10 cellular contexts compared by ENCODE assay signal in genomic region chr12:467591-467990, GRCh38. TPM values are rescaled to one million over a fixed set of nuclear protein-coding genes. Genes with fewer than 3 reads are reported as not detected.
"Had no signal": no experiment of that assay in that cellular context is flagged by ENCODE, and none has a peak within 500 bp of the region (broad histone marks: within the 10 kb centered on the region; RNA-seq: fewer than 3 reads in every experiment).

No MANE protein-coding gene starts in this region.

- H3K36me3 ChIP-seq: gastroesophageal sphincter had no signal

- H3K4me1 Mint-ChIP-seq: activated naive CD4-positive, alpha-beta T cell treated with anti-CD3 and anti-CD28 coated beads, Interleukin-2, amount 10 ng/mL, durations not matched to agents 7 days and 5 days had no signal

- DNase-seq: activated naive CD4-positive, alpha-beta T cell treated with anti-CD3 and anti-CD28 coated beads, Interleukin-2, amount 10 ng/mL, durations not matched to agents 7 days and 5 days; body of pancreas; hippocampal formation; mucosa of descending colon; stimulated activated CD4-positive, alpha-beta T cell treated with anti-CD3 and anti-CD28 coated beads, Interleukin-4, amount 100 ng/mL, for 1 hour; T-helper 17 cell had no signal

- H3K36me3 Mint-ChIP-seq: activated naive CD4-positive, alpha-beta T cell treated with anti-CD3 and anti-CD28 coated beads, Interleukin-2, amount 10 ng/mL, durations not matched to agents 7 days and 5 days had no signal

- H3K9me3 Mint-ChIP-seq: activated naive CD4-positive, alpha-beta T cell treated with anti-CD3 and anti-CD28 coated beads, Interleukin-2, amount 10 ng/mL, durations not matched to agents 7 days and 5 days; activated T-helper 2 cell treated with anti-CD3 and anti-CD28 coated beads, Interferon-gamma antibody, Interleukin-2, Interleukin-4, amounts not matched to agents 10 μg/mL and 5 μg/mL and 100 μg/mL, durations not matched to agents 14 hours and 24 hours and 36 hours; stimulated activated naive CD8-positive, alpha-beta T cell treated with anti-CD3 and anti-CD28 coated beads, Interleukin-15, Interleukin-2, amounts not matched to agents 100 ng/mL and 50 ng/mL, for 24 hours had no signal

- H3K27ac Mint-ChIP-seq: activated naive CD4-positive, alpha-beta T cell treated with anti-CD3 and anti-CD28 coated beads, Interleukin-2, amount 10 ng/mL, durations not matched to agents 7 days and 5 days; activated T-helper 2 cell treated with anti-CD3 and anti-CD28 coated beads, Interferon-gamma antibody, Interleukin-2, Interleukin-4, amounts not matched to agents 10 μg/mL and 5 μg/mL and 100 μg/mL, durations not matched to agents 14 hours and 24 hours and 36 hours; stimulated activated naive CD8-positive, alpha-beta T cell treated with anti-CD3 and anti-CD28 coated beads, Interleukin-15, Interleukin-2, amounts not matched to agents 100 ng/mL and 50 ng/mL, for 24 hours; T-helper 17 cell had no signal

- H3K4me1 ChIP-seq: gastroesophageal sphincter had no signal

- H3K4me3 Mint-ChIP-seq: activated naive CD4-positive, alpha-beta T cell treated with anti-CD3 and anti-CD28 coated beads, Interleukin-2, amount 10 ng/mL, durations not matched to agents 7 days and 5 days; stimulated activated naive CD8-positive, alpha-beta T cell treated with anti-CD3 and anti-CD28 coated beads, Interleukin-15, Interleukin-2, amounts not matched to agents 100 ng/mL and 50 ng/mL, for 24 hours; T-helper 17 cell had no signal

- H3K27ac ChIP-seq: body of pancreas, gastroesophageal sphincter had no signal

- ATAC-seq: body of pancreas, gastroesophageal sphincter, T-helper 17 cell had no signal

- H3K27me3 ChIP-seq: body of pancreas had no signal

- H3K4me3 ChIP-seq: body of pancreas, gastroesophageal sphincter, mucosa of descending colon had no signal

- H3K9me3 ChIP-seq: body of pancreas, gastroesophageal sphincter, mucosa of descending colon had no signal

RNA-seq across cellular contexts. Expression of gene B4GALNT3, which starts 7.9 kb away (rescaled TPM):
- total RNA-seq: fibroblast of lung had no signal
- polyA plus RNA-seq: fibroblast of lung had no signal
